Comparison of ENCODE assay signal across 11 cellular contexts in the genomic region with DNA sequence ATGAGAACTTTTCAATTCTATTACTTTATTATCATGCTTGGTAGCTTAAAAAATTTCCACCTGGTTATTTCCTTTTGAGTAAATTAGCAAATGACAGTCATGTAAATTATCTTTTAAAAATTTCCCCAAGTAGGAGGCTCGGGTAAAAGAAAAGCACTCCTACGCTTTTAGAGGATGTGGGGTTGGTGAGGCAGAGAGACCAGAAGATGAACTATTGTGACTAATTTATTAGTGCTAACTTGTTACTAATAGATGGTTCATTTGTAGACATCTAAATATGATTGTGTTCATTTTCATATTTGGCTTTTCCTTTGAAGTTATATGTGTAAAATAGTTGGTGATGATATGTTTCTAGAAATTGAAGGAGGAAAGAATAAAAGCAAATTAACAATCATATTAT. TPM values are rescaled to one million over a fixed set of nuclear protein-coding genes. Genes with fewer than 3 reads are reported as not detected.
DNase-seq lines count a peak whose midpoint lies in the region; ATAC-seq, FAIRE-seq and TF ChIP-seq lines count a peak whose summit lies in the region.
"Had no signal": no experiment of that assay in that cellular context is flagged by ENCODE, and none has a peak within 500 bp of the region (broad histone marks: within the 10 kb centered on the region; RNA-seq: fewer than 3 reads in every experiment).

No MANE protein-coding gene starts in this region.

- FAIRE-seq in GM12891 (lab: Jason Lieb, UNC) = peak; percentile 72

- H4K20me1 ChIP-seq in OCI-LY3 (ENCODE audit: insufficient read depth, low read length) = peaks cover 97% of the 10 kb centered on the region

- ATAC-seq in GM19023 (IDR thresholded peaks at IDR 0.05; ENCODE audit: unreplicated experiment) (peak; percentile 67), HG02798 (IDR thresholded peaks at IDR 0.05; ENCODE audit: poor library complexity, unreplicated experiment) (peak; percentile 79), left lung (no peak)

- peaks cover 21% of the 10 kb centered on the region for H3K36me3 ChIP-seq in OCI-LY3 (replicated peaks; ENCODE audit: low read depth, low read length)
- peaks cover 0 to 17% of the 10 kb centered on the region in 2 donors for H3K36me3 ChIP-seq in left lung
- H3K36me3 ChIP-seq in WERI-Rb-1 = peaks cover 19% of the 10 kb centered on the region

- TF ChIP-seq CTCF in OCI-LY3 (IDR thresholded peaks at IDR 0.05; ENCODE audit: low read depth, low read length) (no peak), left lung (IDR thresholded peaks at IDR 0.05) (no peak), WERI-Rb-1 (IDR thresholded peaks at IDR 0.05; ENCODE audit: low read depth, low read length) (no peak)

- peak overlapping the region; percentile 56 for H3K4me2 ChIP-seq in OCI-LY3 (ENCODE audit: low read length)

- H3K9ac ChIP-seq in OCI-LY3 (ENCODE audit: low read length) = no peak overlapping the region

- intact Hi-C loops in left lung (cut with DNase I) = no loop called here

- H2AFZ ChIP-seq in OCI-LY3 (ENCODE audit: low read depth, low read length) = no peak overlapping the region

- no peak for DNase-seq in GM12891 (ENCODE audit: insufficient read length, low spot score)
- no peak for DNase-seq in RPMI8226
- no peak for DNase-seq in left lung
- DNase-seq in WERI-Rb-1 = no peak
- DNase-seq in DMS53 treated with DMSO at 0.1 percent for 48 hours (lab: John Stamatoyannopoulos, UW; ENCODE audit: unreplicated experiment) = no peak
- DNase-seq: DND-41, NCI-H1436 treated with DMSO at 0.1 percent for 48 hours had no signal

- TF ChIP-seq POLR2A in GM12891 (IDR thresholded peaks at IDR 0.05; ENCODE audit: low read depth, low read length) = no peak

- peaks cover 94% of the 10 kb centered on the region for H3K79me2 ChIP-seq in OCI-LY3 (ENCODE audit: low read length)

- H3K4me3 ChIP-seq in OCI-LY3 (ENCODE audit: low read length) (no peak overlapping the region), left lung (no peak overlapping the region), WERI-Rb-1 (ENCODE audit: low read depth, low read length) (no peak overlapping the region)

- H3K27ac ChIP-seq in OCI-LY3 (ENCODE audit: low read length) (peak overlapping the region; percentile 55), left lung (no peak overlapping the region), WERI-Rb-1 (no peak overlapping the region)
- H3K27ac ChIP-seq: RWPE1 had no signal

- H3K4me1 ChIP-seq in OCI-LY3 (ENCODE audit: low read length) (peaks cover 14% of the 10 kb centered on the region), left lung (no peaks in the 10 kb centered on the region)

- H3K9me3 ChIP-seq in OCI-LY3 (ENCODE audit: insufficient read depth, low read length) (no peaks in the 10 kb centered on the region), left lung (no peaks in the 10 kb centered on the region), WERI-Rb-1 (ENCODE audit: severe bottlenecking) (no peaks in the 10 kb centered on the region)

- H3K27me3 ChIP-seq in OCI-LY3 (ENCODE audit: low read depth, low read length) (no peaks in the 10 kb centered on the region), left lung (no peaks in the 10 kb centered on the region), WERI-Rb-1 (ENCODE audit: insufficient read depth, low read depth, severe bottlenecking) (no peaks in the 10 kb centered on the region)

TF ChIP-seq in GM12891, 5 proteins besides CTCF, POLR2A, EP300 and RAD21:
- TF ChIP-seq POU2F2 (IDR thresholded peaks at IDR 0.05; ENCODE audit: low read depth, low read length) = no peak
- TF ChIP-seq SPI1 (IDR thresholded peaks at IDR 0.05; ENCODE audit: low read depth, low read length) = no peak
- TF ChIP-seq TAF1 (IDR thresholded peaks at IDR 0.05; ENCODE audit: low read depth, low read length) = no peak
- TF ChIP-seq PAX5 (IDR thresholded peaks at IDR 0.05; ENCODE audit: insufficient read depth, low read length, severe bottlenecking) = no peak
- TF ChIP-seq POLR2AphosphoS5 (IDR thresholded peaks at IDR 0.05; ENCODE audit: low read depth, low read length) = no peak

RNA-seq across cellular contexts. Expression of gene ZNF292, which starts 27.0 kb away (rescaled TPM):
- polyA plus RNA-seq in GM12891 (2012; ENCODE audit: low read depth, missing spikeins) = 17.1 TPM
- total RNA-seq in left lung = 10 to 100 TPM; 25.2 to 29.1 TPM
